17 cellular contexts compared by ENCODE assay signal in the genomic region with DNA sequence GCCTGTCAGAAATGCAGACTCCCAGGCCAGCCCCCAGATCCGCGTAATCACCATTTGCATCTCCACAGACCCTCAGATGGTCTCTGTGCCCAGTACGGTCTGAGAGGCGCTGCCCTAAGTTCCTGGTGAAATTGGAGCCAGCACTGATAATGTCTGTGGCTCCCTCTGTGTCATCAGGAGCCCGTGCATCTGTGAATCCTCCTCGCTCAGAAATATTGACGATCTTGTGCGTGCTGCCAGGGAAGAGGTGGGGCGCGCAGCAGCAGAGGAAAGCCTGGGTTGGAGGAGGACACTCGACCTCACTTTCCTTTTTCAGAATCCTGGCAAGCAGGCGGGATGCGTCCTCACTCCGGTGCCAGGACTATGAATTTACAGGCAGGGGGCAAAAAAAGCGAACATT.
DNase-seq lines count a peak whose midpoint lies in the region; ATAC-seq and TF ChIP-seq lines count a peak whose summit lies in the region.
"Had no signal": no experiment of that assay in that cellular context is flagged by ENCODE, and none has a peak within 500 bp of the region (broad histone marks: within the 10 kb centered on the region; RNA-seq: fewer than 3 reads in every experiment).

No MANE protein-coding gene starts in this region.

- no peaks in the 10 kb centered on the region for H3K36me3 Mint-ChIP-seq in H9 (ENCODE audit: insufficient read depth in 1 of 3, low read depth in 3 of 3)
- H3K36me3 Mint-ChIP-seq: activated naive CD4-positive, alpha-beta T cell treated with anti-CD3 and anti-CD28 coated beads, Interleukin-2, amount 10 ng/mL, durations not matched to agents 7 days and 5 days had no signal

- H3K4ac ChIP-seq in H9 (ENCODE audit: low read depth, low read length), result no peak overlapping the region

- H4K91ac ChIP-seq in H9 (ENCODE audit: insufficient read length, low read depth, low read length), result no peak overlapping the region

- H2BK5ac ChIP-seq in H9 (ENCODE audit: insufficient read length, low read length), result no peak overlapping the region

- H3K9ac ChIP-seq in H9 (ENCODE audit: extremely low read depth, insufficient read length, low read length) (no peak overlapping the region), iPS-15b (ENCODE audit: low read depth, low read length) (no peak overlapping the region), rectal smooth muscle tissue (ENCODE audit: low read length) (no peak overlapping the region)

- H3K79me2 ChIP-seq in H9 (ENCODE audit: insufficient read depth, low read length), result no peaks in the 10 kb centered on the region

- H3K14ac ChIP-seq in H9 (ENCODE audit: insufficient read depth, low read length), result no peak overlapping the region

- intact Hi-C loops in right lobe of liver (cut with DNase I), result no loop called here

- no peak overlapping the region for H4K5ac ChIP-seq in H9 (ENCODE audit: insufficient read length, low read depth, low read length)

- no peak overlapping the region for H4K8ac ChIP-seq in H9 (replicated peaks; ENCODE audit: insufficient read length, low read depth, low read length)

- H3K18ac ChIP-seq in H9 (ENCODE audit: insufficient read length, low read depth, low read length), result peak overlapping the region; percentile 0

- H3K27me3 Mint-ChIP-seq in H9 (ENCODE audit: low read depth), result peaks cover 13% of the 10 kb centered on the region
- H3K27me3 Mint-ChIP-seq: activated CD4-positive, alpha-beta T cell treated with anti-CD3 and anti-CD28 coated beads for 36 hours; activated naive CD4-positive, alpha-beta T cell treated with anti-CD3 and anti-CD28 coated beads, Interleukin-2, amount 10 ng/mL, durations not matched to agents 7 days and 5 days had no signal

- no peak overlapping the region for H2BK120ac ChIP-seq in H9 (ENCODE audit: low read depth, low read length, poor library complexity, severe bottlenecking)

- no peak overlapping the region for H2AFZ ChIP-seq in H9 (ENCODE audit: low read length)

- no peak overlapping the region for H2BK20ac ChIP-seq in H9 (ENCODE audit: low read depth, low read length, poor library complexity, severe bottlenecking)

- H3K27ac Mint-ChIP-seq in H9, result no peak overlapping the region
- H3K27ac Mint-ChIP-seq: activated CD4-positive, alpha-beta T cell treated with anti-CD3 and anti-CD28 coated beads for 36 hours; activated naive CD4-positive, alpha-beta T cell treated with anti-CD3 and anti-CD28 coated beads, Interleukin-2, amount 10 ng/mL, durations not matched to agents 7 days and 5 days had no signal

- peaks cover 4% of the 10 kb centered on the region for H3K23me2 ChIP-seq in H9 (ENCODE audit: insufficient read length, low read depth, low read length, poor library complexity, severe bottlenecking)

- DNase-seq in H9 (no peak), NCI-H1105 treated with DMSO at 0.1 percent for 48 hours (lab: John Stamatoyannopoulos, UW) (no peak), right lobe of liver (no peak), NCI-H2171 treated with DMSO at 0.1 percent for 48 hours (lab: John Stamatoyannopoulos, UW) (no peak), NCI-H2107 treated with DMSO at 0.1 percent for 48 hours (lab: John Stamatoyannopoulos, UW; ENCODE audit: unreplicated experiment) (no peak)
- DNase-seq: activated CD4-positive, alpha-beta T cell treated with anti-CD3 and anti-CD28 coated beads for 36 hours; activated naive CD4-positive, alpha-beta T cell treated with anti-CD3 and anti-CD28 coated beads, Interleukin-2, amount 10 ng/mL, durations not matched to agents 7 days and 5 days; activated T-cell treated with anti-CD3 and anti-CD28 coated beads for 4 hours; COR-L47; MM.1S; NCI-H2081; psoas muscle; SHP77 treated with DMSO at 0.1 percent for 48 hours; thyroid gland had no signal

- peak overlapping the region; percentile 60 for H3K4me2 ChIP-seq in H9 (ENCODE audit: insufficient read depth, insufficient read length, low read length)

- no peaks in the 10 kb centered on the region for H3K9me3 Mint-ChIP-seq in H9

- no peak overlapping the region for H2BK15ac ChIP-seq in H9 (ENCODE audit: low read depth, low read length)

- H3K9me3 ChIP-seq in H9 (ENCODE audit: control insufficient read depth, low read depth, low read length) (no peaks in the 10 kb centered on the region), iPS-15b (ENCODE audit: control insufficient read depth, insufficient read depth, low read length) (no peaks in the 10 kb centered on the region), right lobe of liver (no peaks in the 10 kb centered on the region)
- H3K9me3 ChIP-seq: psoas muscle, thyroid gland had no signal

- TF ChIP-seq POLR2A in right lobe of liver (IDR thresholded peaks at IDR 0.05), result no peak

- H3K4me3 Mint-ChIP-seq in H9, result peak overlapping the region in 1 of 2 experiments; percentile 55; a peak in 2 of 5 replicates
- H3K4me3 Mint-ChIP-seq: activated CD4-positive, alpha-beta T cell treated with anti-CD3 and anti-CD28 coated beads for 36 hours; activated naive CD4-positive, alpha-beta T cell treated with anti-CD3 and anti-CD28 coated beads, Interleukin-2, amount 10 ng/mL, durations not matched to agents 7 days and 5 days had no signal

- peaks cover 2% of the 10 kb centered on the region for H3K4me1 ChIP-seq in H9 (ENCODE audit: insufficient read depth, low read length)
- H3K4me1 ChIP-seq in iPS-15b (ENCODE audit: control insufficient read depth, insufficient read depth, low read length), result peaks cover 2% of the 10 kb centered on the region
- H3K4me1 ChIP-seq in rectal smooth muscle tissue (ENCODE audit: control insufficient read depth, insufficient read depth, low read length), result no peaks in the 10 kb centered on the region
- H3K4me1 ChIP-seq in right lobe of liver, result no peaks in the 10 kb centered on the region
- H3K4me1 ChIP-seq: psoas muscle, thyroid gland had no signal

- H3K56ac ChIP-seq in H9 (ENCODE audit: insufficient read length, low read depth, low read length), result no peak overlapping the region

- no peak overlapping the region for H3T11ph ChIP-seq in H9 (ENCODE audit: low read length)

- no peaks in the 10 kb centered on the region for H4K20me1 ChIP-seq in H9 (ENCODE audit: control insufficient read depth, insufficient read depth, insufficient read length)

- no peak overlapping the region for H2BK12ac ChIP-seq in H9 (ENCODE audit: insufficient read length, low read depth, low read length)

- TF ChIP-seq CTCF in H9 (conservative IDR thresholded peaks at IDR 0.05) (no peak), VCaP (conservative IDR thresholded peaks at IDR 0.05) (no peak), right lobe of liver (IDR thresholded peaks at IDR 0.05) (no peak)

- H3K36me3 ChIP-seq in iPS-15b (ENCODE audit: control insufficient read depth, insufficient read depth, low read length) (no peaks in the 10 kb centered on the region), rectal smooth muscle tissue (ENCODE audit: control insufficient read depth, insufficient read depth, low read length) (no peaks in the 10 kb centered on the region), right lobe of liver (no peaks in the 10 kb centered on the region)
- H3K36me3 ChIP-seq: thyroid gland had no signal

- WGBS in H9 (ENCODE audit: extremely low coverage, insufficient read length, low lambda C conversion rate), result no CpG with 5 or more reads among the region's 15 CpGs
- 35% methylated on average over 11 of the region's 15 CpGs for WGBS in right lobe of liver (ENCODE audit: insufficient coverage, low coverage, low lambda C conversion rate, missing lambda C conversion rate)

- H3K23ac ChIP-seq in H9 (ENCODE audit: insufficient read length, low read depth, low read length), result no peak overlapping the region

- no peak overlapping the region for H3K27ac ChIP-seq in H9 (ENCODE audit: insufficient read length, low read depth, low read length)
- H3K27ac ChIP-seq in VCaP, result peak overlapping the region; percentile 54
- no peak overlapping the region for H3K27ac ChIP-seq in rectal smooth muscle tissue (ENCODE audit: low read depth, low read length)
- no peak overlapping the region for H3K27ac ChIP-seq in right lobe of liver
- H3K27ac ChIP-seq: psoas muscle, thyroid gland had no signal

- no peaks in the 10 kb centered on the region for H3K79me1 ChIP-seq in H9 (ENCODE audit: insufficient read depth, low read depth, low read length, poor library complexity, severe bottlenecking)

- H3K4me1 Mint-ChIP-seq in H9, result peaks cover 23% of the 10 kb centered on the region in 2 experiments
- H3K4me1 Mint-ChIP-seq: activated CD4-positive, alpha-beta T cell treated with anti-CD3 and anti-CD28 coated beads for 36 hours; activated naive CD4-positive, alpha-beta T cell treated with anti-CD3 and anti-CD28 coated beads, Interleukin-2, amount 10 ng/mL, durations not matched to agents 7 days and 5 days had no signal

- H2AK5ac ChIP-seq in H9 (ENCODE audit: insufficient read length, low read length), result no peak overlapping the region

- H3K27me3 ChIP-seq in H9 (ENCODE audit: insufficient read depth, low read length) (no peaks in the 10 kb centered on the region), iPS-15b (ENCODE audit: control insufficient read depth, insufficient read depth, low read length) (no peaks in the 10 kb centered on the region), rectal smooth muscle tissue (ENCODE audit: control insufficient read depth, insufficient read depth, low read length) (no peaks in the 10 kb centered on the region), right lobe of liver (no peaks in the 10 kb centered on the region)
- H3K27me3 ChIP-seq: thyroid gland had no signal

- ATAC-seq in right lobe of liver, result no peak
- ATAC-seq: activated CD4-positive, alpha-beta T cell treated with anti-CD3 and anti-CD28 coated beads for 36 hours; psoas muscle had no signal

- H3K4me3 ChIP-seq in iPS-15b (ENCODE audit: low read depth, low read length) (peak overlapping the region; percentile 51), rectal smooth muscle tissue (ENCODE audit: low read length) (peak overlapping the region; percentile 37), right lobe of liver (no peak overlapping the region)
- H3K4me3 ChIP-seq: psoas muscle, thyroid gland had no signal

Comparison
In these comparisons a context has a peak if more than half of its experiments do, and no peak if none do; other contexts are left out.
1. H3K4me3 ChIP-seq: peak in iPS-15b (single experiment) and rectal smooth muscle tissue (single experiment); none in right lobe of liver (0 of 3).